ENCODE assay signal across 30 cellular contexts in the genomic region with DNA sequence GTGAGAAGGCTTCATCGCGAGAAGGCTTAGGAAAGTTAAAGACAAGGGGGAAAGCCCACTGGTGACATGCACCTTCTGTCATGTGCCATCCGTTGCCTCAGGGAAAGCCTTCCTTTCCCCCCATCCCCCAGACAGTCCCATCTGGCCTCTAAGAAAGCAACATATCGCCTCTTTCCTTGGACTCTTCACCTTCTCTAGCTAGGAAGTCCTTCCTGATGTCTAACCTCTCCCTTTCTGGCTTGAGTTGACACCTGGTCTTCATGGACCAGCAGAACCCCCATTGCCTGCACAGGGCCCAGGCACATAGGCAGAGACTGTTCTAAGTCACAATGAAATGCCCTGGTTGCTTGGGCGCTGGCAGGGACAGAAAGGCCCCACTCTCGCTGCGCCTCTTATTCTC. TPM values are rescaled to one million over a fixed set of nuclear protein-coding genes. Genes with fewer than 3 reads are reported as not detected.
A peak's percentile ranks its signal among the peaks of the same experiment; 100 is the strongest.
DNase-seq lines count a peak whose midpoint lies in the region; FAIRE-seq and TF ChIP-seq lines count a peak whose summit lies in the region.
"Had no signal": no experiment of that assay in that cellular context is flagged by ENCODE, and none has a peak within 500 bp of the region (broad histone marks: within the 10 kb centered on the region; RNA-seq: fewer than 3 reads in every experiment).

No MANE protein-coding gene starts in this region.

- no peak for TF ChIP-seq CTCF in suprapubic skin (IDR thresholded peaks at IDR 0.05)

- DNase-seq in GM12892 (ENCODE audit: insufficient read length) (no peak), NCI-H82 treated with DMSO at 0.1 percent for 48 hours (lab: John Stamatoyannopoulos, UW; ENCODE audit: unreplicated experiment) (peak; percentile 25), suprapubic skin (ENCODE audit: low spot score in 2 of 2) (no peak), NCI-H1105 treated with DMSO at 0.1 percent for 48 hours (lab: John Stamatoyannopoulos, UW) (no peak), GM12891 (ENCODE audit: insufficient read length, low spot score) (no peak), GM03348 (ENCODE audit: low spot score) (no peak)
- DNase-seq: activated CD4-positive, alpha-beta memory T cell treated with anti-CD3 and anti-CD28 coated beads, Interleukin-2, amount 10 ng/mL, durations not matched to agents 7 days and 5 days; activated CD4-positive, CD25-positive, alpha-beta regulatory T cell treated with anti-CD3 and anti-CD28 coated beads, Interleukin-2, amount 50 U/mL, for 72 hours; activated CD8-positive, alpha-beta memory T cell treated with anti-CD3 and anti-CD28 coated beads, Interleukin-2, amount 50 U/mL, for 4 hours; activated naive CD4-positive, alpha-beta T cell; AML-193; foreskin melanocyte; GOT3; heart right ventricle; midbrain; naive B cell; NCI-H1048; NCI-H187 treated with DMSO at 0.1 percent for 48 hours; SHP77 treated with DMSO at 0.1 percent for 48 hours; T-helper 2 cell; trophoblast cell had no signal

- peak overlapping the region; percentile 69 to 87 for H3K27ac ChIP-seq in esophagus (ENCODE audit: low read depth in 2 of 2, low read length in 1 of 2)
- peak overlapping the region; percentile 79 for H3K27ac ChIP-seq in suprapubic skin
- H3K27ac ChIP-seq: coronary artery, esophagus muscularis mucosa, heart right ventricle had no signal

- H3K9me3 ChIP-seq in esophagus (ENCODE audit: control insufficient read depth in 2 of 2, insufficient read depth in 1 of 2, low read depth in 1 of 2, low read length in 1 of 2) (no peaks in the 10 kb centered on the region), suprapubic skin (no peaks in the 10 kb centered on the region)
- H3K9me3 ChIP-seq: esophagus muscularis mucosa, heart right ventricle had no signal

- TF ChIP-seq POLR2A in GM12892 (IDR thresholded peaks at IDR 0.05; ENCODE audit: low read depth, low read length) (no peak), suprapubic skin (IDR thresholded peaks at IDR 0.05) (no peak), GM12891 (IDR thresholded peaks at IDR 0.05; ENCODE audit: low read depth, low read length) (no peak)

- TF ChIP-seq EP300 in suprapubic skin (IDR thresholded peaks at IDR 0.05): no peak

- FAIRE-seq in GM12892 (lab: Jason Lieb, UNC) (peak; percentile 27), GM12891 (lab: Jason Lieb, UNC) (no peak)
- FAIRE-seq: G401.6 had no signal

- H3K4me3 ChIP-seq in esophagus (ENCODE audit: low read depth in 1 of 2, low read length in 2 of 2) (peak overlapping the region; percentile 0 to 26), suprapubic skin (peak overlapping the region; percentile 39)
- H3K4me3 ChIP-seq: coronary artery, esophagus muscularis mucosa, heart right ventricle had no signal

- 60 to 66% methylated on average over 7 of the region's 7 CpGs for WGBS in esophagus, 2 donors
- 60% methylated on average over 7 of the region's 7 CpGs for WGBS in suprapubic skin

- H3K27me3 ChIP-seq in esophagus (ENCODE audit: control insufficient read depth in 1 of 2, insufficient read depth in 2 of 2, low read length in 2 of 2) (no peaks in the 10 kb centered on the region), suprapubic skin (peaks cover 15% of the 10 kb centered on the region)

- H3K4me1 ChIP-seq in esophagus (ENCODE audit: control insufficient read depth in 2 of 2, insufficient read depth in 2 of 2, low read length in 1 of 2) (peaks cover 0 to 27% of the 10 kb centered on the region in 2 donors), suprapubic skin (peaks cover 36% of the 10 kb centered on the region)
- H3K4me1 ChIP-seq: heart right ventricle had no signal

- H3K36me3 ChIP-seq in esophagus (ENCODE audit: control insufficient read depth in 2 of 2, insufficient read depth in 2 of 2, low read length in 1 of 2): peaks cover 0 to 4% of the 10 kb centered on the region in 2 donors
- H3K36me3 ChIP-seq in suprapubic skin: no peaks in the 10 kb centered on the region
- H3K36me3 ChIP-seq: esophagus muscularis mucosa, heart right ventricle had no signal

TF ChIP-seq in GM12891, 5 proteins besides CTCF, POLR2A, EP300 and RAD21:
- TF ChIP-seq PAX5 (IDR thresholded peaks at IDR 0.05; ENCODE audit: insufficient read depth, low read length, severe bottlenecking) (no peak), POLR2AphosphoS5 (IDR thresholded peaks at IDR 0.05; ENCODE audit: low read depth, low read length) (no peak), SPI1 (IDR thresholded peaks at IDR 0.05; ENCODE audit: low read depth, low read length) (no peak), TAF1 (IDR thresholded peaks at IDR 0.05; ENCODE audit: low read depth, low read length) (no peak), POU2F2 (IDR thresholded peaks at IDR 0.05; ENCODE audit: low read depth, low read length) (no peak)

RNA-seq across cellular contexts. Expression of gene FOXN1, which starts 2.2 kb away (rescaled TPM):
- not detected for polyA plus RNA-seq in GM12892 (2012; ENCODE audit: missing spikeins)
- polyA plus RNA-seq in esophagus: 10 to 100 TPM in 1 of 2 donors, 1 to 10 TPM in 1; 8.8 to 10.6 TPM
- 10 to 100 TPM; 37.4 to 48.3 (median 38.3) TPM for total RNA-seq in suprapubic skin
- polyA plus RNA-seq in GM12891 (2012; ENCODE audit: low read depth, missing spikeins): not detected
- total RNA-seq: A673; activated CD4-positive, alpha-beta memory T cell treated with anti-CD3 and anti-CD28 coated beads, Interleukin-2, amount 10 ng/mL, durations not matched to agents 7 days and 5 days; esophagus muscularis mucosa; heart right ventricle; HT1080; kidney epithelial cell; omental fat pad; renal cortical epithelial cell had no signal
- polyA plus RNA-seq: heart right ventricle had no signal

RNA-seq across cellular contexts. Expression of gene SLC13A2, which starts 34.9 kb away (rescaled TPM):
- not detected for polyA plus RNA-seq in GM12892 (2012; ENCODE audit: missing spikeins)
- under 1 TPM in 1 of 2 donors, not detected in 1; 0.02 TPM for polyA plus RNA-seq in esophagus
- total RNA-seq in suprapubic skin: 10 to 100 TPM in 3 of 4 donors, 1 to 10 TPM in 1; 9.7 to 22.0 (median 14.8) TPM
- polyA plus RNA-seq in GM12891 (2012; ENCODE audit: low read depth, missing spikeins): 0.04 TPM
- total RNA-seq: A673; activated CD4-positive, alpha-beta memory T cell treated with anti-CD3 and anti-CD28 coated beads, Interleukin-2, amount 10 ng/mL, durations not matched to agents 7 days and 5 days; esophagus muscularis mucosa; heart right ventricle; HT1080; kidney epithelial cell; omental fat pad; renal cortical epithelial cell had no signal
- polyA plus RNA-seq: heart right ventricle had no signal

RNA-seq across cellular contexts. Expression of gene UNC119, which starts 44.1 kb away (rescaled TPM):
- 66.8 TPM for polyA plus RNA-seq in GM12892 (2012; ENCODE audit: missing spikeins)
- 10 to 100 TPM; 15.3 to 20.1 TPM for polyA plus RNA-seq in esophagus
- total RNA-seq in suprapubic skin: 10 to 100 TPM; 29.0 to 36.2 (median 32.6) TPM
- 63.6 TPM for polyA plus RNA-seq in GM12891 (2012; ENCODE audit: low read depth, missing spikeins)
